Comparison of ENCODE assay signal across 18 cellular contexts in the genomic region with DNA sequence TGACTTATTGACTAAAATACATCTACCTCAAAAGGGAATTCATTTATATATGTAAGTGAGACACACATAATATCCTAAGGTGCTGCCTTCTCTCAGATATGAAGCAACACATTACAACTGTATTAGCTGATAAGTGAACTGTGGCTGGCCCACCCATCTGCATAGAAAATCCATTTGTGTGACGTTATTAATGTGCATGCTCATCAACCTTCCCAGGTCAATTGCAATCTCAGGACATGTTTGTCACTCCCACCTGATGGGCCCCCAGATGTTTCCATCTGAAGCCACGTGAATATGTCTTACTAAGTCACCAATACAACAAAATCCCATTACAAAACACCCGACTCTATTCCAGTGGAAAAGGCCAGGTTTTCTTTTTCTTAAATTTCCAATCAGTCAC.
"Had no signal": no experiment of that assay in that cellular context is flagged by ENCODE, and none has a peak within 500 bp of the region (broad histone marks: within the 10 kb centered on the region; RNA-seq: fewer than 3 reads in every experiment).

No MANE protein-coding gene starts in this region.

- H3K36me3 ChIP-seq: lower lobe of right lung, neutrophil, ovary, prostate gland, thyroid gland had no signal

- H3K4me3 ChIP-seq: lower lobe of right lung, ovary, prostate gland, thyroid gland had no signal

- H3K9me3 ChIP-seq: lower lobe of right lung, neutrophil, ovary, prostate gland, thyroid gland had no signal

- H3K4me1 ChIP-seq: lower lobe of right lung, prostate gland, thyroid gland had no signal

- H3K36me3 Mint-ChIP-seq: activated CD4-positive, alpha-beta memory T cell treated with anti-CD3 and anti-CD28 coated beads for 36 hours; activated naive CD4-positive, alpha-beta T cell treated with anti-CD3 and anti-CD28 coated beads, Interleukin-2, amount 10 ng/mL, durations not matched to agents 7 days and 5 days; natural killer cell had no signal

- H3K27ac ChIP-seq: lower lobe of right lung, neutrophil, ovary, prostate gland, thyroid gland had no signal

- DNase-seq: activated CD4-positive, alpha-beta memory T cell treated with anti-CD3 and anti-CD28 coated beads for 36 hours; activated CD4-positive, alpha-beta T cell treated with anti-CD3 and anti-CD28 coated beads for 4 hours; activated CD4-positive, CD25-positive, alpha-beta regulatory T cell; activated effector memory CD4-positive, alpha-beta T cell treated with Interleukin-2 at 50 U/mL for 16 hours; activated naive CD4-positive, alpha-beta T cell treated with anti-CD3 and anti-CD28 coated beads, Interleukin-2, amount 10 ng/mL, durations not matched to agents 7 days and 5 days; activated T-cell treated with anti-CD3 and anti-CD28 coated beads, Interleukin-2, amount 50 U/mL, for 72 hours; aorta; cerebellar nuclear complex; effector CD8-positive, alpha-beta T cell; left colon; lower lobe of right lung; natural killer cell; ovary; stimulated activated CD4-positive, alpha-beta T cell treated with anti-CD3 and anti-CD28 coated beads, Interleukin-4, amount 100 ng/mL, for 4 hours; stimulated activated naive CD8-positive, alpha-beta T cell treated with anti-CD3 and anti-CD28 coated beads, Interleukin-15, Interleukin-2, amounts not matched to agents 100 U/mL and 50 U/mL, for 24 hours had no signal

- H3K27me3 ChIP-seq: neutrophil, ovary, thyroid gland had no signal

- H3K27me3 Mint-ChIP-seq: activated CD4-positive, alpha-beta memory T cell treated with anti-CD3 and anti-CD28 coated beads for 36 hours; activated naive CD4-positive, alpha-beta T cell treated with anti-CD3 and anti-CD28 coated beads, Interleukin-2, amount 10 ng/mL, durations not matched to agents 7 days and 5 days had no signal

- H3K4me3 Mint-ChIP-seq: activated CD4-positive, alpha-beta memory T cell treated with anti-CD3 and anti-CD28 coated beads for 36 hours; activated naive CD4-positive, alpha-beta T cell treated with anti-CD3 and anti-CD28 coated beads, Interleukin-2, amount 10 ng/mL, durations not matched to agents 7 days and 5 days; activated T-cell treated with anti-CD3 and anti-CD28 coated beads, Interleukin-2, amount 50 U/mL, for 72 hours; natural killer cell had no signal

- H3K27ac Mint-ChIP-seq: activated CD4-positive, alpha-beta memory T cell treated with anti-CD3 and anti-CD28 coated beads for 36 hours; activated naive CD4-positive, alpha-beta T cell treated with anti-CD3 and anti-CD28 coated beads, Interleukin-2, amount 10 ng/mL, durations not matched to agents 7 days and 5 days; activated T-cell treated with anti-CD3 and anti-CD28 coated beads, Interleukin-2, amount 50 U/mL, for 72 hours; natural killer cell had no signal

- ATAC-seq: activated T-cell treated with anti-CD3 and anti-CD28 coated beads, Interleukin-2, amount 50 U/mL, for 72 hours; left colon; lower lobe of right lung; natural killer cell; stimulated activated naive CD8-positive, alpha-beta T cell treated with anti-CD3 and anti-CD28 coated beads, Interleukin-15, Interleukin-2, amounts not matched to agents 100 U/mL and 50 U/mL, for 24 hours had no signal

- H3K9me3 Mint-ChIP-seq: activated CD4-positive, alpha-beta memory T cell treated with anti-CD3 and anti-CD28 coated beads for 36 hours; activated T-cell treated with anti-CD3 and anti-CD28 coated beads, Interleukin-2, amount 50 U/mL, for 72 hours; natural killer cell had no signal
